ENCODE assay signal across 8 cellular contexts in genomic region chr20:49888341-49889244, GRCh38. TPM values are rescaled to one million over a fixed set of nuclear protein-coding genes. Genes with fewer than 3 reads are reported as not detected.
DNase-seq lines count a peak whose midpoint lies in the region; ATAC-seq, FAIRE-seq and TF ChIP-seq lines count a peak whose summit lies in the region.

No MANE protein-coding gene starts in this region.

- CTCF ChIA-PET in HEK293T (lab: Yijun Ruan, JAX): interaction anchor here (0.7 to 2.6 kb wide), 6 partner anchors 11 to 347 kb away, joined by 3 to 7 read pairs (median 4); no protein-coding TSS in a partner anchor
- CTCF ChIA-PET in H1 (lab: Charles Lee; ENCODE audit: partially characterized antibody): interaction anchor here (0.6 to 12.8 kb wide), 43 partner anchors 8 to 383 kb away, joined by 3 to 199 read pairs (median 4); partner anchors contain the start of gene SPATA2

- H2BK15ac ChIP-seq in H1 (ENCODE audit: low read length): peak overlapping the region; percentile 97; the same call in 1 of the 2 replicates

- TF ChIP-seq RAD21 in H1 (IDR thresholded peaks at IDR 0.05 in 1 of 2, conservative IDR thresholded peaks at IDR 0.05 in 1 of 2; ENCODE audit: low read depth in 2 of 2, low read length in 2 of 2): peak; percentile 92

- POLR2A ChIA-PET in HEK293T (lab: Yijun Ruan, JAX) (interaction anchor here (0.6 kb wide), 1 partner anchor 16 kb away, joined by 3 read pairs; no protein-coding TSS in a partner anchor), H1 (lab: Charles Lee; ENCODE audit: partially characterized antibody) (interaction anchor here (1.4 to 1.6 kb wide), 3 partner anchors 175 to 280 kb away, joined by 4 to 6 read pairs (median 6); partner anchors contain the start of gene B4GALT5)

- no peaks in the 10 kb centered on the region for H3K9me3 ChIP-seq in BE2C
- H3K9me3 ChIP-seq in H1 (ENCODE audit: insufficient read depth in 2 of 2, low read depth in 1 of 2, low read length in 1 of 2): no peaks in the 10 kb centered on the region

- no peaks in the 10 kb centered on the region for H3K79me2 ChIP-seq in H1 (ENCODE audit: control insufficient read depth in 1 of 2, insufficient read depth in 2 of 2, low read length in 2 of 2)

- H3K36me3 ChIP-seq in BE2C: no peaks in the 10 kb centered on the region
- H3K36me3 ChIP-seq in H1 (ENCODE audit: control insufficient read depth in 2 of 4, insufficient read depth in 4 of 4, low read length in 3 of 4): peaks cover 0 to 8% (median 0%) of the 10 kb centered on the region in 4 experiments; a peak in 2 of 8 replicates

- FAIRE-seq in H1 (lab: Jason Lieb, UNC): peak; percentile 90

- no peak for TF ChIP-seq EP300 in H1 (IDR thresholded peaks at IDR 0.05; ENCODE audit: borderline replicate concordance in 1 of 2, low read depth in 2 of 2, low read length in 2 of 2)

- peaks cover 1% of the 10 kb centered on the region; the same call in 1 of the 2 replicates for H3K23me2 ChIP-seq in H1 (ENCODE audit: low read depth, low read length)

- H3K9ac ChIP-seq in H1 (replicated peaks in 1 of 4; ENCODE audit: extremely low read depth in 1 of 4, low read depth in 3 of 4, low read length in 3 of 4): no peak overlapping the region

- no peak overlapping the region for H2AFZ ChIP-seq in H1 (ENCODE audit: low read length)

- no peaks in the 10 kb centered on the region for H3K4me1 ChIP-seq in BE2C
- H3K4me1 ChIP-seq in H1 (replicated peaks in 1 of 4; ENCODE audit: control insufficient read depth in 3 of 4, insufficient read depth in 4 of 4, low read length in 3 of 4): peaks cover 0 to 19% (median 11%) of the 10 kb centered on the region in 4 experiments; a peak in 5 of 7 replicates

- TF ChIP-seq CTCF in BE2C (IDR thresholded peaks at IDR 0.05; ENCODE audit: low read depth, low read length) (peak; percentile 96), H1 (IDR thresholded peaks at IDR 0.05; ENCODE audit: control extremely low read depth in 1 of 3, insufficient read depth in 1 of 3, low read depth in 1 of 3, low read length in 3 of 3) (peak; percentile 70 to 91 (median 88))

- no peak overlapping the region for H4K5ac ChIP-seq in H1 (ENCODE audit: insufficient read length, low read depth, low read length)

- peak overlapping the region; percentile 29 for H4K91ac ChIP-seq in H1 (replicated peaks; ENCODE audit: insufficient read length, low read length)

- H3K4me3 ChIP-seq in BE2C (ENCODE audit: low read depth, low read length) (no peak overlapping the region), H1 (ENCODE audit: extremely low read depth in 1 of 4, insufficient read depth in 2 of 4, low read depth in 3 of 4, low read length in 4 of 4) (no peak overlapping the region)

- H2AK5ac ChIP-seq in H1 (ENCODE audit: low read depth, low read length): 0 out of 2 replicates have a peak overlapping the region, but pooled peaks have one; percentile 88

- no peak overlapping the region for H3K23ac ChIP-seq in H1 (ENCODE audit: insufficient read length)

- no peak overlapping the region for H3K56ac ChIP-seq in H1 (replicated peaks; ENCODE audit: insufficient read length, low read depth, low read length)

- peaks cover 4% of the 10 kb centered on the region in 2 experiments for H4K20me1 ChIP-seq in H1 (replicated peaks in 1 of 2; ENCODE audit: control insufficient read depth in 1 of 2, insufficient read depth in 2 of 2, low read length in 2 of 2)

- H3K14ac ChIP-seq in H1 (ENCODE audit: insufficient read length): no peak overlapping the region

- H3K18ac ChIP-seq in H1 (ENCODE audit: extremely low read depth, low read length): peak overlapping the region; percentile 27; the same call in 1 of the 2 replicates

- H3K4ac ChIP-seq in H1 (replicated peaks; ENCODE audit: insufficient read length, low read depth, low read length): no peak overlapping the region

- no peak overlapping the region for H3K27ac ChIP-seq in H1 (ENCODE audit: low read depth, low read length)

- TF ChIP-seq POLR2A in H1 (IDR thresholded peaks at IDR 0.05; ENCODE audit: control extremely low read depth in 1 of 2, low read depth in 2 of 2, low read length in 2 of 2): no peak

- H2BK20ac ChIP-seq in H1 (ENCODE audit: low read length): no peak overlapping the region

- peak overlapping the region; percentile 60; the same call in 1 of the 2 replicates for H2BK12ac ChIP-seq in H1 (ENCODE audit: low read depth, low read length)

- H2BK5ac ChIP-seq in H1 (ENCODE audit: low read depth, low read length): peak overlapping the region; percentile 80

- H3K79me1 ChIP-seq in H1 (ENCODE audit: low read depth, low read length): no peaks in the 10 kb centered on the region

- no peaks in the 10 kb centered on the region for H3K27me3 ChIP-seq in BE2C
- H3K27me3 ChIP-seq in H1 (replicated peaks in 1 of 4; ENCODE audit: control insufficient read depth in 3 of 4, extremely low read depth in 1 of 4, insufficient read depth in 3 of 4, low read length in 3 of 4): no peaks in the 10 kb centered on the region

- H4K8ac ChIP-seq in H1 (ENCODE audit: extremely low read depth, insufficient read depth, low read length): no peak overlapping the region

- no peak for ATAC-seq in GM21360 (IDR thresholded peaks at IDR 0.05; ENCODE audit: unreplicated experiment)

- H2BK120ac ChIP-seq in H1 (replicated peaks; ENCODE audit: low read depth, low read length): no peak overlapping the region

- 48% methylated on average over 18 of the region's 18 CpGs; no CpG with 5 or more reads in 1 of the 2 experiments for WGBS in H1 (ENCODE audit: extremely low coverage in 1 of 2, insufficient coverage in 1 of 2, insufficient read length in 1 of 2, insufficient replicate concordance in 2 of 2, low coverage in 1 of 2, low lambda C conversion rate in 2 of 2, missing lambda C conversion rate in 1 of 2), 2 experiments

- peak overlapping the region in 1 of 2 experiments; percentile 36; a peak in 1 of 4 replicates for H3K4me2 ChIP-seq in H1 (ENCODE audit: insufficient read depth in 1 of 2, low read depth in 2 of 2, low read length in 2 of 2)

- DNase-seq in BE2C (peak; percentile 68), HEK293T (ENCODE audit: extremely low spot score) (peak; percentile 78), NOMO-1 treated with DMSO at 0.1 percent for 48 hours (lab: John Stamatoyannopoulos, UW; ENCODE audit: unreplicated experiment) (peak; percentile 51), H1 (ENCODE audit: low read depth in 1 of 2, low spot score in 2 of 2) (peak; percentile 76 to 94), midbrain (lab: John Stamatoyannopoulos, UW) (peak; percentile 90)
- peak; percentile 8 for DNase-seq in activated CD8-positive, alpha-beta memory T cell treated with anti-CD3 and anti-CD28 coated beads, Interleukin-2, amount 50 U/mL, for 1 hour (ENCODE audit: extremely low read depth)
- peak; percentile 24 for DNase-seq in stimulated activated CD8-positive, alpha-beta memory T cell treated with anti-CD3 and anti-CD28 coated beads, Interleukin-7, amount 100 ng/mL, for 24 hours (ENCODE audit: low read depth)

TF ChIP-seq in HEK293T, 16 proteins besides CTCF, POLR2A, EP300 and RAD21 (continues in another document):
- TF ChIP-seq FOXA1 (IDR thresholded peaks at IDR 0.05) (no peak), ZNF384 (IDR thresholded peaks at IDR 0.05) (no peak), CTBP1 (IDR thresholded peaks at IDR 0.05; ENCODE audit: borderline replicate concordance) (no peak), PKNOX1 (IDR thresholded peaks at IDR 0.05) (no peak)

TF ChIP-seq in H1, 55 proteins besides CTCF, POLR2A, EP300 and RAD21 (continues in another document):
- no peak for TF ChIP-seq SP1 (IDR thresholded peaks at IDR 0.05; ENCODE audit: low read depth, low read length)
- no peak for TF ChIP-seq GABPA (IDR thresholded peaks at IDR 0.05; ENCODE audit: borderline replicate concordance, insufficient read depth, low read length)
- TF ChIP-seq RBBP5 (IDR thresholded peaks at IDR 0.05; ENCODE audit: borderline replicate concordance, low read depth, low read length): no peak
- TF ChIP-seq CBX5 (IDR thresholded peaks at IDR 0.05; ENCODE audit: low read depth, low read length): no peak
- no peak for TF ChIP-seq TEAD4 (IDR thresholded peaks at IDR 0.05; ENCODE audit: low read depth, low read length)
- TF ChIP-seq SAP30 (IDR thresholded peaks at IDR 0.05; ENCODE audit: insufficient read depth, insufficient replicate concordance, low read length): no peak
- peak; percentile 36 for TF ChIP-seq TAF7 (optimal IDR thresholded peaks at IDR 0.05; ENCODE audit: borderline replicate concordance, low read depth, low read length)
- no peak for TF ChIP-seq TAF1 (IDR thresholded peaks at IDR 0.05; ENCODE audit: low read depth, low read length)
- TF ChIP-seq MAX (IDR thresholded peaks at IDR 0.05): peak; percentile 17; the same call in 1 of the 2 replicates
- no peak for TF ChIP-seq RNF2 (IDR thresholded peaks at IDR 0.05; ENCODE audit: borderline replicate concordance, low read depth, low read length, missing control alignments, poor library complexity, severe bottlenecking)
- no peak for TF ChIP-seq TCF12 (IDR thresholded peaks at IDR 0.05; ENCODE audit: low read depth, low read length)

RNA-seq across cellular contexts. Expression of gene SPATA2, which starts 26.7 kb away (rescaled TPM):
- polyA plus RNA-seq in BE2C (2012; ENCODE audit: insufficient read depth, insufficient read length, low read depth): 16.4 TPM
- 11.9 and 13.0 TPM in 2 replicates for total RNA-seq in H1 (2021; fragmentation: NEBNext Ultra II Directional; extraction: Animal tissue kit (Norgen Biotek cat#: 25700))
- polyA plus RNA-seq in H1 (2011; rRNA removed): 11.0 and 15.4 TPM in 2 replicates
- 6.4 TPM for polyA plus RNA-seq in H1 (2011; cell fraction: cytosol; rRNA removed)
- polyA plus RNA-seq in H1 (2011; cell fraction: nucleus; rRNA removed): 7.7 TPM
- 10.4 to 11.7 TPM (median 11.1 TPM) in 4 replicates for polyA plus RNA-seq in H1 (2012, experiment 1 of 2)
- 12.2 TPM for polyA plus RNA-seq in H1 (2012, experiment 2 of 2)
- 10.6 TPM for polyA plus RNA-seq in H1 (2013, experiment 1 of 2)
- polyA plus RNA-seq in H1 (2013, experiment 2 of 2): 10.6 TPM
- 6.1 and 8.1 TPM in 2 replicates for polyA minus RNA-seq in H1 (2011; rRNA and poly(A)+ RNA removed)
- 6.4 TPM for polyA minus RNA-seq in H1 (2011; cell fraction: cytosol; rRNA and poly(A)+ RNA removed)
- 6.7 TPM for polyA minus RNA-seq in H1 (2011; cell fraction: nucleus; rRNA and poly(A)+ RNA removed)

RNA-seq across cellular contexts. Expression of gene RNF114, which starts 47.6 kb away (rescaled TPM):
- polyA plus RNA-seq in BE2C (2012; ENCODE audit: insufficient read depth, insufficient read length, low read depth): 192 TPM
- 81.7 and 82.0 TPM in 2 replicates for total RNA-seq in H1 (2021; fragmentation: NEBNext Ultra II Directional; extraction: Animal tissue kit (Norgen Biotek cat#: 25700))
- polyA plus RNA-seq in H1 (2011; rRNA removed): 89.9 and 158 TPM in 2 replicates
- 160 TPM for polyA plus RNA-seq in H1 (2011; cell fraction: cytosol; rRNA removed)
- polyA plus RNA-seq in H1 (2011; cell fraction: nucleus; rRNA removed): 99.9 TPM
- polyA plus RNA-seq in H1 (2012, experiment 1 of 2): 66.8 to 91.7 TPM (median 75.1 TPM) in 4 replicates
- polyA plus RNA-seq in H1 (2012, experiment 2 of 2): 39.6 TPM
- polyA plus RNA-seq in H1 (2013, experiment 1 of 2): 51.2 TPM
- polyA plus RNA-seq in H1 (2013, experiment 2 of 2): 51.8 TPM
- 62.2 and 63.1 TPM in 2 replicates for polyA minus RNA-seq in H1 (2011; rRNA and poly(A)+ RNA removed)
- 69.6 TPM for polyA minus RNA-seq in H1 (2011; cell fraction: cytosol; rRNA and poly(A)+ RNA removed)
- polyA minus RNA-seq in H1 (2011; cell fraction: nucleus; rRNA and poly(A)+ RNA removed): 40.6 TPM

Comparison
In these comparisons a context has a peak if more than half of its experiments do, and no peak if none do; other contexts are left out.
1. DNase-seq: peak in every context shown above with its lines; median percentile 90 in midbrain; 85 in H1; 78 in HEK293T; 68 in BE2C; 51 in NOMO-1 treated with DMSO at 0.1 percent for 48 hours; 24 in stimulated activated CD8-positive, alpha-beta memory T cell treated with anti-CD3 and anti-CD28 coated beads, Interleukin-7, amount 100 ng/mL, for 24 hours; 8 in activated CD8-positive, alpha-beta memory T cell treated with anti-CD3 and anti-CD28 coated beads, Interleukin-2, amount 50 U/mL, for 1 hour.